14 cellular contexts compared by ENCODE assay signal in genomic region chr5:2110137-2110933, GRCh38.
"Had no signal": no experiment of that assay in that cellular context is flagged by ENCODE, and none has a peak within 500 bp of the region (broad histone marks: within the 10 kb centered on the region; RNA-seq: fewer than 3 reads in every experiment).

No MANE protein-coding gene starts in this region.

- H3K4me1 Mint-ChIP-seq: activated naive CD4-positive, alpha-beta T cell treated with anti-CD3 and anti-CD28 coated beads, Interleukin-2, amount 50 U/mL, for 24 hours; naive thymus-derived CD4-positive, alpha-beta T cell had no signal

- H3K27ac Mint-ChIP-seq: activated naive CD4-positive, alpha-beta T cell treated with anti-CD3 and anti-CD28 coated beads, Interleukin-2, amount 50 U/mL, for 24 hours; naive thymus-derived CD4-positive, alpha-beta T cell; stimulated activated naive CD8-positive, alpha-beta T cell treated with anti-CD3 and anti-CD28 coated beads, Interleukin-15, Interleukin-2, amounts not matched to agents 100 ng/mL and 50 ng/mL, for 24 hours had no signal

- H3K36me3 ChIP-seq: breast epithelium, esophagus muscularis mucosa, tibial nerve had no signal

- H3K27me3 ChIP-seq: breast epithelium, tibial nerve had no signal

- ATAC-seq: naive thymus-derived CD4-positive, alpha-beta T cell had no signal

- DNase-seq: activated CD4-positive, alpha-beta T cell treated with anti-CD3 and anti-CD28 coated beads, Interleukin-2, amount 50 U/mL, for 4 hours; activated gamma-delta T cell; cortex of kidney; effector CD4-positive, alpha-beta T cell; mesenchymal stem cell; naive thymus-derived CD4-positive, alpha-beta T cell; nucleus accumbens; stimulated activated CD4-positive, alpha-beta T cell treated with anti-CD3 and anti-CD28 coated beads, Interleukin-2, amount 100 ng/mL, for 24 hours; T-helper 2 cell had no signal

- H3K4me3 ChIP-seq: breast epithelium, esophagus muscularis mucosa, tibial nerve had no signal

- H3K4me3 Mint-ChIP-seq: activated naive CD4-positive, alpha-beta T cell treated with anti-CD3 and anti-CD28 coated beads, Interleukin-2, amount 50 U/mL, for 24 hours; naive thymus-derived CD4-positive, alpha-beta T cell; stimulated activated naive CD8-positive, alpha-beta T cell treated with anti-CD3 and anti-CD28 coated beads, Interleukin-15, Interleukin-2, amounts not matched to agents 100 ng/mL and 50 ng/mL, for 24 hours had no signal
